24 cellular contexts compared by ENCODE assay signal in the genomic region with DNA sequence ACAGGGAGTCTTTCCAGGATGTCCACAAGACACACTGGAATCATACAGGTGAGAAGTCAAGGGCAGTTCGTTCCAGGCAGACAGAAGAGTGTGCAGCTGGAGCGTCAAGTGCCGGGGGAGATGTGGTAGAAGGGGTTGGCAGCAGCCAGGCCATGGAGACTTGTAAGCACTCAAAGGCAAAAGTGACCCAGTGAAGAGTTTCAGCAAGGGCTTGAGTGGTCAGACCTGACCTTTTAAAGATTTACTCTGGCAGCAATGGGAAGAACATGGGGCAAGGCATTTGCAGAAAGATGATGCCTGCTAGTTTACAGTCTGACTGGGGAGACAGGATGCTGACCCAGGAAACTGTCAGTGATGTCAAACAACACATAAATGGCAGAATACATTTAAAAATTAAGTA. TPM values are rescaled to one million over a fixed set of nuclear protein-coding genes. Genes with fewer than 3 reads are reported as not detected.
"Had no signal": no experiment of that assay in that cellular context is flagged by ENCODE, and none has a peak within 500 bp of the region (broad histone marks: within the 10 kb centered on the region; RNA-seq: fewer than 3 reads in every experiment).

No MANE protein-coding gene starts in this region.

- H3K9me3 ChIP-seq: breast epithelium, esophagus muscularis mucosa, left ventricle myocardium inferior, neutrophil, testis, upper lobe of left lung had no signal

- H3K4me1 ChIP-seq: breast epithelium, left ventricle myocardium inferior, testis had no signal

- DNase-seq: activated CD4-positive, alpha-beta memory T cell treated with anti-CD3 and anti-CD28 coated beads for 36 hours; activated CD4-positive, CD25-positive, alpha-beta regulatory T cell treated with anti-CD3 and anti-CD28 coated beads, Interleukin-2, amount 50 U/mL, for 72 hours; activated CD8-positive, alpha-beta memory T cell treated with anti-CD3 and anti-CD28 coated beads, Interleukin-2, amount 50 U/mL, for 4 hours; activated gamma-delta T cell treated with Interleukin-2 at 50 U/mL for 16 hours; activated naive CD4-positive, alpha-beta T cell treated with anti-CD3 and anti-CD28 coated beads, Interleukin-2, amount 50 U/mL, for 16 hours; activated T-cell treated with anti-CD3 and anti-CD28 coated beads, Interleukin-2, amount 50 U/mL, for 24 hours; central memory CD4-positive, alpha-beta T cell; foreskin melanocyte; glutamatergic neuron; left ventricle myocardium inferior; mammary epithelial cell; stimulated activated CD4-positive, alpha-beta T cell treated with anti-CD3 and anti-CD28 coated beads, Interleukin-12 subunit alpha, Interleukin-12 subunit beta, amount 100 ng/mL, for 4 hours; stimulated activated CD4-positive, alpha-beta T cell treated with anti-CD3 and anti-CD28 coated beads, Interleukin-4, amount 100 ng/mL, for 1 hour; stimulated activated naive CD8-positive, alpha-beta T cell treated with anti-CD3 and anti-CD28 coated beads, Interleukin-15, Interleukin-2, amounts not matched to agents 100 U/mL and 50 U/mL, for 24 hours; testis had no signal

- ATAC-seq: sciatic nerve; stimulated activated naive CD8-positive, alpha-beta T cell treated with anti-CD3 and anti-CD28 coated beads, Interleukin-15, Interleukin-2, amounts not matched to agents 100 U/mL and 50 U/mL, for 24 hours had no signal

- H3K4me3 ChIP-seq: breast epithelium, esophagus muscularis mucosa, left ventricle myocardium inferior, skin epidermis, testis, upper lobe of left lung had no signal

- H3K27ac ChIP-seq: breast epithelium, left ventricle myocardium inferior, neutrophil, skin epidermis, testis, upper lobe of left lung had no signal

- H3K27me3 ChIP-seq: breast epithelium, esophagus muscularis mucosa, testis, upper lobe of left lung had no signal

- H3K36me3 ChIP-seq: breast epithelium, esophagus muscularis mucosa, left ventricle myocardium inferior, neutrophil, upper lobe of left lung had no signal

RNA-seq across cellular contexts. Expression of a gene that starts 29.0 kb away (rescaled TPM):
- total RNA-seq: activated CD4-positive, alpha-beta memory T cell treated with anti-CD3 and anti-CD28 coated beads for 36 hours; activated CD4-positive, alpha-beta T cell treated with anti-CD3 and anti-CD28 coated beads, Interleukin-2, amount 10 ng/mL, durations not matched to agents 24 days and 14 days; activated CD8-positive, alpha-beta memory T cell treated with anti-CD3 and anti-CD28 coated beads for 36 hours; activated T-helper 17 cell treated with anti-CD3 and anti-CD28 coated beads, Interleukin-2, amount 50 U/mL, for 72 hours had no signal
